ENCODE assay signal across 27 cellular contexts in genomic region chr10:8304861-8305260, GRCh38.
"Had no signal": no experiment of that assay in that cellular context is flagged by ENCODE, and none has a peak within 500 bp of the region (broad histone marks: within the 10 kb centered on the region; RNA-seq: fewer than 3 reads in every experiment).

No MANE protein-coding gene starts in this region.

- H3K27me3 Mint-ChIP-seq: stimulated activated memory B cell treated with anti-CD40 and anti-IgM and Interleukin-4, amounts not matched to agents 10 μg/mL and 1 μg/mL and 100 μg/mL, for 72 hours; stimulated activated naive CD8-positive, alpha-beta T cell treated with anti-CD3 and anti-CD28 coated beads, Interleukin-15, amount 100 ng/mL, for 72 hours had no signal

- H3K4me3 Mint-ChIP-seq: stimulated activated effector memory CD8-positive, alpha-beta T cell treated with anti-CD3 and anti-CD28 coated beads, Interleukin-12 subunit alpha, Interleukin-12 subunit beta, amount 100 ng/mL, for 72 hours; stimulated activated memory B cell treated with anti-CD40 and anti-IgM and Interleukin-4, amounts not matched to agents 10 μg/mL and 1 μg/mL and 100 μg/mL, for 72 hours; stimulated activated naive B cell treated with anti-CD40 and anti-IgM and Interleukin-4, amounts not matched to agents 10 μg/mL and 1 μg/mL and 100 μg/mL, for 72 hours; stimulated activated naive CD8-positive, alpha-beta T cell treated with anti-CD3 and anti-CD28 coated beads, Interleukin-15, amount 100 ng/mL, for 72 hours; stimulated activated naive CD8-positive, alpha-beta T cell treated with anti-CD3 and anti-CD28 coated beads, Interleukin-15, Interleukin-2, amounts not matched to agents 100 ng/mL and 50 ng/mL, for 24 hours; type B pancreatic cell had no signal

- H3K9me3 Mint-ChIP-seq: stimulated activated effector memory CD8-positive, alpha-beta T cell treated with anti-CD3 and anti-CD28 coated beads, Interleukin-12 subunit alpha, Interleukin-12 subunit beta, amount 100 ng/mL, for 72 hours; stimulated activated naive CD8-positive, alpha-beta T cell treated with anti-CD3 and anti-CD28 coated beads, Interleukin-15, amount 100 ng/mL, for 72 hours; stimulated activated naive CD8-positive, alpha-beta T cell treated with anti-CD3 and anti-CD28 coated beads, Interleukin-15, Interleukin-2, amounts not matched to agents 100 ng/mL and 50 ng/mL, for 24 hours; type B pancreatic cell had no signal

- H3K36me3 Mint-ChIP-seq: stimulated activated effector memory CD8-positive, alpha-beta T cell treated with anti-CD3 and anti-CD28 coated beads, Interleukin-12 subunit alpha, Interleukin-12 subunit beta, amount 100 ng/mL, for 72 hours; stimulated activated memory B cell treated with anti-CD40 and anti-IgM and Interleukin-4, amounts not matched to agents 10 μg/mL and 1 μg/mL and 100 μg/mL, for 72 hours; stimulated activated naive B cell treated with anti-CD40 and anti-IgM and Interleukin-4, amounts not matched to agents 10 μg/mL and 1 μg/mL and 100 μg/mL, for 72 hours; type B pancreatic cell had no signal

- H3K4me3 ChIP-seq: stomach, suprapubic skin, testis, thoracic aorta, thyroid gland, tibial artery, tibial nerve, transverse colon, upper lobe of left lung, upper lobe of right lung, uterus, vagina had no signal

- H3K27ac ChIP-seq: stomach, suprapubic skin, testis, thoracic aorta, thyroid gland, tibial artery, tibial nerve, transverse colon, upper lobe of left lung, upper lobe of right lung, uterus, vagina had no signal

- H3K27ac Mint-ChIP-seq: stimulated activated effector memory CD8-positive, alpha-beta T cell treated with anti-CD3 and anti-CD28 coated beads, Interleukin-12 subunit alpha, Interleukin-12 subunit beta, amount 100 ng/mL, for 72 hours; stimulated activated memory B cell treated with anti-CD40 and anti-IgM and Interleukin-4, amounts not matched to agents 10 μg/mL and 1 μg/mL and 100 μg/mL, for 72 hours; stimulated activated naive B cell treated with anti-CD40 and anti-IgM and Interleukin-4, amounts not matched to agents 10 μg/mL and 1 μg/mL and 100 μg/mL, for 72 hours; stimulated activated naive CD8-positive, alpha-beta T cell treated with anti-CD3 and anti-CD28 coated beads, Interleukin-15, amount 100 ng/mL, for 72 hours; stimulated activated naive CD8-positive, alpha-beta T cell treated with anti-CD3 and anti-CD28 coated beads, Interleukin-15, Interleukin-2, amounts not matched to agents 100 ng/mL and 50 ng/mL, for 24 hours; type B pancreatic cell had no signal

- ATAC-seq: stimulated activated effector memory CD8-positive, alpha-beta T cell treated with anti-CD3 and anti-CD28 coated beads, Interleukin-12 subunit alpha, Interleukin-12 subunit beta, amount 100 ng/mL, for 72 hours; stimulated activated memory B cell treated with anti-CD40 and anti-IgM and Interleukin-4, amounts not matched to agents 10 μg/mL and 1 μg/mL and 100 μg/mL, for 72 hours; stimulated activated naive B cell treated with anti-CD40 and anti-IgM and Interleukin-4, amounts not matched to agents 10 μg/mL and 1 μg/mL and 100 μg/mL, for 72 hours; stimulated activated naive CD8-positive, alpha-beta T cell treated with anti-CD3 and anti-CD28 coated beads, Interleukin-15, amount 100 ng/mL, for 72 hours; stimulated activated naive CD8-positive, alpha-beta T cell treated with anti-CD3 and anti-CD28 coated beads, Interleukin-15, Interleukin-2, amounts not matched to agents 100 U/mL and 50 U/mL, for 24 hours; upper lobe of right lung had no signal

- H3K9me3 ChIP-seq: stomach, suprapubic skin, testis, thoracic aorta, thyroid gland, tibial artery, tibial nerve, transverse colon, upper lobe of left lung, upper lobe of right lung, uterus, vagina had no signal

- H3K4me1 ChIP-seq: stomach, testis, thyroid gland, tibial artery, tibial nerve, transverse colon, upper lobe of left lung, upper lobe of right lung, uterus, vagina had no signal

- H3K27me3 ChIP-seq: stomach, suprapubic skin, testis, thyroid gland, tibial artery, tibial nerve, transverse colon, upper lobe of left lung, upper lobe of right lung, uterus, vagina had no signal

- H3K36me3 ChIP-seq: stomach, suprapubic skin, thoracic aorta, thyroid gland, tibial artery, tibial nerve, transverse colon, upper lobe of left lung, upper lobe of right lung, uterus, vagina had no signal

- H3K4me1 Mint-ChIP-seq: stimulated activated memory B cell treated with anti-CD40 and anti-IgM and Interleukin-4, amounts not matched to agents 10 μg/mL and 1 μg/mL and 100 μg/mL, for 72 hours; stimulated activated naive B cell treated with anti-CD40 and anti-IgM and Interleukin-4, amounts not matched to agents 10 μg/mL and 1 μg/mL and 100 μg/mL, for 72 hours had no signal

- DNase-seq: stimulated activated CD4-positive, alpha-beta T cell treated with anti-CD3 and anti-CD28 coated beads, Interleukin-2, amount 100 ng/mL, for 48 hours; stimulated activated CD4-positive, alpha-beta T cell treated with anti-CD3 and anti-CD28 coated beads, Interleukin-4, amount 100 ng/mL, for 1 hour; stimulated activated CD4-positive, alpha-beta T cell treated with anti-CD3 and anti-CD28 coated beads, Interleukin-4, amount 100 ng/mL, for 24 hours; stimulated activated CD4-positive, alpha-beta T cell treated with anti-CD3 and anti-CD28 coated beads, Interleukin-4, amount 100 ng/mL, for 4 hours; stimulated activated CD8-positive, alpha-beta memory T cell treated with anti-CD3 and anti-CD28 coated beads, Interleukin-4, amount 100 ng/mL, for 48 hours; stimulated activated naive B cell treated with anti-CD40 and anti-IgM and Interleukin-4, amounts not matched to agents 10 μg/mL and 1 μg/mL and 100 μg/mL, for 72 hours; stimulated activated naive CD4-positive, alpha-beta T cell; stimulated activated naive CD4-positive, alpha-beta T cell treated with Interleukin-2 at 50 U/mL for 16 hours; stimulated activated naive CD8-positive, alpha-beta T cell treated with anti-CD3 and anti-CD28 coated beads, Interleukin-15, amount 100 ng/mL, for 72 hours; stimulated activated naive CD8-positive, alpha-beta T cell treated with anti-CD3 and anti-CD28 coated beads, Interleukin-15, Interleukin-2, amounts not matched to agents 100 U/mL and 50 U/mL, for 24 hours; stomach; substantia nigra; testis; thyroid gland; tibial artery; transverse colon; upper lobe of left lung; upper lobe of right lung; uterus had no signal
